In the genomic region with DNA sequence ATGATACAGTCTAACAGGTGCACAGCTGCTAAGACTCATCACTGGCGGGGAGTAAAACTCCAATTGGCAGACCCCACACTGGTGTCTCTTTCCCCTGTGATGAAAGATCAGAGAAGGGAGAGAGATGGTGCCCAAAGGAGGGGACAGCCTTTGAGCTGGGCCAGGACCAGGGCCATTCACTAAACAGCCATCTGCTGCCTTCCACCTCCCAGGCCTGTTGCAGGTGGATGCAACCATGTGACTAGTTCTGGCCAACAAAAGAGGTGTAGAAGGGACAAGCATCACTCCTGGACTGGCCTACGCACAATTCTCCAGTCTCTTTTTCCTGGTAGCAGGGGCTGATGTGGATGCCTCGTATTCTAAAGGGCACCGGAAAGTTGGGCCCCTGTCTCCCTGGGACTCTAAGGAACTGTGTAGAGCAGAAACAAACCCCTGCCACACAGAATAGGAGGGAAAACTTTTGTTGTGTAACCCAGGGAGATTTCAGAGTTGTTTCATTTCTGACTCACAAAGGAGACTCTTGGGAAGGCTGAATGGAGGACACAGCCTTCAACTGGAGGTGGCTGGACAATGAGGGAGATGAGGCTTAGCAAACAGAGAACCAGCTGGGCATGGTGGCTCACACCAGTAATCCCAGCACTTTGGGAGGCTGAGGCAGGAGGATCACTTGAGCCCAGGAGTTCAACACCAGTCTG, we compare ENCODE assay signal across 19 cellular contexts. TPM values are rescaled to one million over a fixed set of nuclear protein-coding genes. Genes with fewer than 3 reads are reported as not detected.
DNase-seq lines count a peak whose midpoint lies in the region; ATAC-seq and TF ChIP-seq lines count a peak whose summit lies in the region.
"Had no signal": no experiment of that assay in that cellular context is flagged by ENCODE, and none has a peak within 500 bp of the region (broad histone marks: within the 10 kb centered on the region; RNA-seq: fewer than 3 reads in every experiment).

No MANE protein-coding gene starts in this region.

- H3K27me3 ChIP-seq in ACC112 (ENCODE audit: insufficient read depth, low read length) (no peaks in the 10 kb centered on the region), neuronal stem cell (ENCODE audit: control insufficient read depth in 3 of 3, insufficient read depth in 3 of 3, low read depth in 1 of 3, low read length in 3 of 3) (no peaks in the 10 kb centered on the region), HAP-1 (ENCODE audit: low read depth) (no peaks in the 10 kb centered on the region)
- H3K27me3 ChIP-seq in CD8-positive, alpha-beta T cell (ENCODE audit: insufficient read depth, low read length) = no peaks in the 10 kb centered on the region
- H3K27me3 ChIP-seq in naive thymus-derived CD4-positive, alpha-beta T cell (ENCODE audit: control insufficient read depth in 2 of 2, insufficient read depth in 2 of 2, low read length in 2 of 2) = no peaks in the 10 kb centered on the region
- H3K27me3 ChIP-seq: uterus had no signal

- no peak for ATAC-seq in CD8-positive, alpha-beta T cell
- ATAC-seq in activated naive CD8-positive, alpha-beta T cell treated with anti-CD3 and anti-CD28 coated beads, Interleukin-2, amount 10 ng/mL, durations not matched to agents 7 days and 5 days (ENCODE audit: low read depth) = no peak
- ATAC-seq in HG02981 (IDR thresholded peaks at IDR 0.05; ENCODE audit: unreplicated experiment) (no peak), GM21723 (IDR thresholded peaks at IDR 0.05; ENCODE audit: unreplicated experiment) (no peak)
- no peak for ATAC-seq in naive thymus-derived CD4-positive, alpha-beta T cell
- ATAC-seq: GM12878, left cardiac atrium, right cardiac atrium had no signal

- H4K8ac ChIP-seq in neuronal stem cell (ENCODE audit: low read depth, low read length) = no peak overlapping the region

- H3K79me2 ChIP-seq in ACC112 (ENCODE audit: control insufficient read depth, insufficient read depth, low read length, unreplicated experiment) = no peaks in the 10 kb centered on the region

- peaks cover 11% of the 10 kb centered on the region for H3K4me1 Mint-ChIP-seq in CD8-positive, alpha-beta T cell (ENCODE audit: low read depth)
- peaks cover 19% of the 10 kb centered on the region for H3K4me1 Mint-ChIP-seq in activated naive CD8-positive, alpha-beta T cell treated with anti-CD3 and anti-CD28 coated beads, Interleukin-2, amount 10 ng/mL, durations not matched to agents 7 days and 5 days
- peaks cover under 1 to 34% (median 9%) of the 10 kb centered on the region in 7 donors for H3K4me1 Mint-ChIP-seq in naive thymus-derived CD4-positive, alpha-beta T cell

- peaks cover 2% of the 10 kb centered on the region for H3K79me1 ChIP-seq in neuronal stem cell (ENCODE audit: low read depth, low read length)

- H2BK15ac ChIP-seq in neuronal stem cell (ENCODE audit: low read length) = no peak overlapping the region

- no peak overlapping the region for H3K4me3 Mint-ChIP-seq in CD8-positive, alpha-beta T cell
- no peak overlapping the region for H3K4me3 Mint-ChIP-seq in activated naive CD8-positive, alpha-beta T cell treated with anti-CD3 and anti-CD28 coated beads, Interleukin-2, amount 10 ng/mL, durations not matched to agents 7 days and 5 days
- H3K4me3 Mint-ChIP-seq in naive thymus-derived CD4-positive, alpha-beta T cell = no peak overlapping the region

- CTCF ChIA-PET in CD8-positive, alpha-beta T cell (lab: Charles Lee) = interaction anchor here (0.8 to 16.1 kb wide), 8 partner anchors 36 to 111 kb away, joined by 3 to 514 read pairs (median 8); no protein-coding TSS in a partner anchor
- CTCF ChIA-PET in naive thymus-derived CD4-positive, alpha-beta T cell (lab: Charles Lee) = interaction anchor here (1.3 to 10.8 kb wide), 2 partner anchors 28 to 60 kb away, joined by 4 to 238 read pairs; no protein-coding TSS in a partner anchor

- H3K18ac ChIP-seq in neuronal stem cell (ENCODE audit: low read length) = peak overlapping the region; percentile 35

- no peak overlapping the region for H2BK120ac ChIP-seq in neuronal stem cell (ENCODE audit: low read depth, low read length)

- no peak overlapping the region for H3K4me3 ChIP-seq in ACC112 (ENCODE audit: low read depth, low read length)
- no peak overlapping the region for H3K4me3 ChIP-seq in CD8-positive, alpha-beta T cell (ENCODE audit: low read depth, low read length)
- no peak overlapping the region for H3K4me3 ChIP-seq in neuronal stem cell (ENCODE audit: low read length in 2 of 2)
- no peak overlapping the region for H3K4me3 ChIP-seq in naive thymus-derived CD4-positive, alpha-beta T cell (ENCODE audit: low read length)
- H3K4me3 ChIP-seq in HAP-1 = no peak overlapping the region
- H3K4me3 ChIP-seq: coronary artery, GM12878, uterus had no signal

- H2AFZ ChIP-seq in ACC112 (ENCODE audit: low read length, unreplicated experiment) = no peak overlapping the region
- H2AFZ ChIP-seq in neuronal stem cell (ENCODE audit: low read length) = no peak overlapping the region

- H3K4ac ChIP-seq in neuronal stem cell (ENCODE audit: low read length) = no peak overlapping the region

- no peak overlapping the region for H2BK5ac ChIP-seq in neuronal stem cell (ENCODE audit: low read length)

- intact Hi-C loops in CD8-positive, alpha-beta T cell (cut with DNase I, micrococcal nuclease) = loop anchor here in 1 of 2 experiments (5.0 kb wide), 1 partner anchor 183 kb away; no protein-coding TSS in a partner anchor
- intact Hi-C loops in naive thymus-derived CD4-positive, alpha-beta T cell (cut with micrococcal nuclease) = loop anchor here in 1 of 2 donors (5.0 kb wide), 1 partner anchor 43 kb away; no protein-coding TSS in a partner anchor

- peaks cover 20% of the 10 kb centered on the region for H3K4me1 ChIP-seq in ACC112 (ENCODE audit: control insufficient read depth, insufficient read depth, low read length, unreplicated experiment)
- H3K4me1 ChIP-seq in CD8-positive, alpha-beta T cell (ENCODE audit: insufficient read depth, low read length) = peaks cover 4% of the 10 kb centered on the region
- no peaks in the 10 kb centered on the region for H3K4me1 ChIP-seq in neuronal stem cell (ENCODE audit: control insufficient read depth in 2 of 2, insufficient read depth in 1 of 2, low read depth in 1 of 2, low read length in 2 of 2)
- H3K4me1 ChIP-seq in naive thymus-derived CD4-positive, alpha-beta T cell (ENCODE audit: control insufficient read depth in 2 of 2, insufficient read depth in 2 of 2, low read length in 2 of 2) = no peaks in the 10 kb centered on the region
- no peaks in the 10 kb centered on the region for H3K4me1 ChIP-seq in HAP-1
- H3K4me1 ChIP-seq: uterus had no signal

- peaks cover 89% of the 10 kb centered on the region for H3K36me3 Mint-ChIP-seq in CD8-positive, alpha-beta T cell
- H3K36me3 Mint-ChIP-seq in activated naive CD8-positive, alpha-beta T cell treated with anti-CD3 and anti-CD28 coated beads, Interleukin-2, amount 10 ng/mL, durations not matched to agents 7 days and 5 days = peaks cover 23% of the 10 kb centered on the region
- H3K36me3 Mint-ChIP-seq in naive thymus-derived CD4-positive, alpha-beta T cell = peaks cover 6 to 51% (median 25%) of the 10 kb centered on the region in 5 donors

- in situ Hi-C loops in HAP-1 (cut with MboI; ENCODE audit: low sequenced_read_pairs) = loop anchor here (10.0 kb wide), 1 partner anchor 111 kb away; no protein-coding TSS in a partner anchor

- no peak overlapping the region for H3K9ac ChIP-seq in neuronal stem cell (ENCODE audit: low read depth, low read length, poor library complexity)

- H4K91ac ChIP-seq in neuronal stem cell (ENCODE audit: low read depth, low read length, poor library complexity) = no peak overlapping the region

- H3K9me3 Mint-ChIP-seq in CD8-positive, alpha-beta T cell = no peaks in the 10 kb centered on the region
- H3K9me3 Mint-ChIP-seq in activated naive CD8-positive, alpha-beta T cell treated with anti-CD3 and anti-CD28 coated beads, Interleukin-2, amount 10 ng/mL, durations not matched to agents 7 days and 5 days = no peaks in the 10 kb centered on the region
- no peaks in the 10 kb centered on the region for H3K9me3 Mint-ChIP-seq in naive thymus-derived CD4-positive, alpha-beta T cell

- peak overlapping the region; percentile 14; the same call in 1 of the 2 replicates for H3K27ac ChIP-seq in ACC112 (ENCODE audit: low read depth, low read length)
- H3K27ac ChIP-seq in CD8-positive, alpha-beta T cell (ENCODE audit: low read depth, low read length) = no peak overlapping the region
- no peak overlapping the region for H3K27ac ChIP-seq in neuronal stem cell (replicated peaks; ENCODE audit: low read length)
- no peak overlapping the region for H3K27ac ChIP-seq in naive thymus-derived CD4-positive, alpha-beta T cell (ENCODE audit: low read depth, low read length)
- H3K27ac ChIP-seq: coronary artery, uterus had no signal

- H3K23ac ChIP-seq in neuronal stem cell (ENCODE audit: low read depth, low read length, poor library complexity) = no peak overlapping the region

- no peak overlapping the region for H2AK5ac ChIP-seq in neuronal stem cell (ENCODE audit: low read depth, low read length)

- no peaks in the 10 kb centered on the region for H3K9me3 ChIP-seq in CD8-positive, alpha-beta T cell (ENCODE audit: low read length)
- H3K9me3 ChIP-seq in neuronal stem cell (replicated peaks in 1 of 2; ENCODE audit: control insufficient read depth in 2 of 2, insufficient read depth in 1 of 2, low read depth in 1 of 2, low read length in 2 of 2) (peaks cover 0 to 2% of the 10 kb centered on the region in 2 donors), HAP-1 (no peaks in the 10 kb centered on the region)
- no peaks in the 10 kb centered on the region for H3K9me3 ChIP-seq in naive thymus-derived CD4-positive, alpha-beta T cell (ENCODE audit: control insufficient read depth in 2 of 3, low read length in 3 of 3)
- H3K9me3 ChIP-seq: uterus had no signal

- H3K27ac Mint-ChIP-seq in CD8-positive, alpha-beta T cell = peak overlapping the region; percentile 45
- H3K27ac Mint-ChIP-seq in activated naive CD8-positive, alpha-beta T cell treated with anti-CD3 and anti-CD28 coated beads, Interleukin-2, amount 10 ng/mL, durations not matched to agents 7 days and 5 days = peak overlapping the region; percentile 33
- H3K27ac Mint-ChIP-seq in naive thymus-derived CD4-positive, alpha-beta T cell = peak overlapping the region in 2 of 9 donors; percentile 34 to 46

- no CpG with 5 or more reads among the region's 4 CpGs for WGBS in neuronal stem cell (ENCODE audit: extremely low coverage in 2 of 2, insufficient read length in 2 of 2, insufficient replicate concordance in 1 of 2), 2 donors

- TF ChIP-seq CTCF in CD8-positive, alpha-beta T cell (IDR thresholded peaks at IDR 0.05) = no peak

- H3K36me3 ChIP-seq in ACC112 (ENCODE audit: insufficient read depth, low read length) = peaks cover 6% of the 10 kb centered on the region; the same call in 1 of the 2 replicates
- peaks cover 59% of the 10 kb centered on the region for H3K36me3 ChIP-seq in CD8-positive, alpha-beta T cell (ENCODE audit: insufficient read depth, low read length)
- H3K36me3 ChIP-seq in neuronal stem cell (replicated peaks in 1 of 2; ENCODE audit: control insufficient read depth in 2 of 2, insufficient read depth in 2 of 2, low read length in 2 of 2) = peaks cover 5 to 15% of the 10 kb centered on the region in 2 donors
- H3K36me3 ChIP-seq in naive thymus-derived CD4-positive, alpha-beta T cell (ENCODE audit: control insufficient read depth in 2 of 3, insufficient read depth in 3 of 3, low read length in 3 of 3) = peaks cover 25 to 92% (median 38%) of the 10 kb centered on the region in 3 experiments
- H3K36me3 ChIP-seq in HAP-1 (replicated peaks) = peaks cover 1% of the 10 kb centered on the region; the same call in 1 of the 2 replicates
- H3K36me3 ChIP-seq: uterus had no signal

- POLR2A ChIA-PET in CD8-positive, alpha-beta T cell (lab: Charles Lee) = no interaction called here
- POLR2A ChIA-PET in activated naive CD8-positive, alpha-beta T cell treated with anti-CD3 and anti-CD28 coated beads, Interleukin-2, amount 10 ng/mL, durations not matched to agents 7 days and 5 days (lab: Charles Lee) = interaction anchor here (1.0 kb wide), 1 partner anchor 61 kb away, joined by 4 read pairs; no protein-coding TSS in a partner anchor
- POLR2A ChIA-PET in naive thymus-derived CD4-positive, alpha-beta T cell (lab: Charles Lee) = interaction anchor here (1.5 kb wide), 1 partner anchor 27 kb away, joined by 5 read pairs; the partner anchor contains the start of gene TNIP1

- H3K4me2 ChIP-seq in neuronal stem cell (ENCODE audit: insufficient read depth, low read length, poor library complexity, severe bottlenecking) = no peak overlapping the region

- no peak overlapping the region for H3K14ac ChIP-seq in neuronal stem cell (ENCODE audit: low read length)

- no peak overlapping the region for H2BK12ac ChIP-seq in neuronal stem cell (ENCODE audit: low read length)

- H3K27me3 Mint-ChIP-seq in CD8-positive, alpha-beta T cell (ENCODE audit: low read depth) = no peaks in the 10 kb centered on the region
- H3K27me3 Mint-ChIP-seq in activated naive CD8-positive, alpha-beta T cell treated with anti-CD3 and anti-CD28 coated beads, Interleukin-2, amount 10 ng/mL, durations not matched to agents 7 days and 5 days = no peaks in the 10 kb centered on the region
- H3K27me3 Mint-ChIP-seq in naive thymus-derived CD4-positive, alpha-beta T cell = no peaks in the 10 kb centered on the region

- no peak for DNase-seq in CD8-positive, alpha-beta T cell
- no peak for DNase-seq in activated naive CD8-positive, alpha-beta T cell treated with anti-CD3 and anti-CD28 coated beads, Interleukin-2, amount 10 ng/mL, durations not matched to agents 7 days and 5 days
- DNase-seq in neuronal stem cell (ENCODE audit: low spot score) = no peak
- no peak for DNase-seq in naive thymus-derived CD4-positive, alpha-beta T cell
- no peak for DNase-seq in HAP-1 (ENCODE audit: low spot score in 2 of 2)
- DNase-seq: activated effector memory CD4-positive, alpha-beta T cell treated with Interleukin-2 at 50 U/mL for 16 hours; KBM-7; left cardiac atrium; MV-4-11; NCI-H1930; NK-92 treated with Interleukin-12 subunit alpha and Interleukin-12 subunit beta, amount 100 ng/mL, for 24 hours; right cardiac atrium; stimulated activated naive CD4-positive, alpha-beta T cell treated with Interleukin-2 at 50 U/mL for 16 hours; uterus had no signal

RNA-seq across cellular contexts. Expression of gene TNIP1, which starts 26.9 kb away (rescaled TPM):
- total RNA-seq in CD8-positive, alpha-beta T cell = 100 to 1,000 TPM; 133 to 134 TPM
- 100 to 1,000 TPM; 172 to 176 TPM for total RNA-seq in activated naive CD8-positive, alpha-beta T cell treated with anti-CD3 and anti-CD28 coated beads, Interleukin-2, amount 10 ng/mL, durations not matched to agents 7 days and 5 days
- 23.9 TPM for polyA plus RNA-seq in neuronal stem cell (2013, experiment 1 of 2)
- polyA plus RNA-seq in neuronal stem cell (2013, experiment 2 of 2) = 23.0 TPM
- 100 to 1,000 TPM; 124 to 234 (median 131) TPM for total RNA-seq in naive thymus-derived CD4-positive, alpha-beta T cell
- 10 to 100 TPM; 28.9 to 45.2 TPM for polyA plus RNA-seq in naive thymus-derived CD4-positive, alpha-beta T cell

RNA-seq across cellular contexts. Expression of gene GPX3, which starts 33.6 kb away (rescaled TPM):
- total RNA-seq in CD8-positive, alpha-beta T cell = not detected
- total RNA-seq in activated naive CD8-positive, alpha-beta T cell treated with anti-CD3 and anti-CD28 coated beads, Interleukin-2, amount 10 ng/mL, durations not matched to agents 7 days and 5 days = not detected
- 17.7 TPM for polyA plus RNA-seq in neuronal stem cell (2013, experiment 1 of 2)
- polyA plus RNA-seq in neuronal stem cell (2013, experiment 2 of 2) = 16.6 TPM
- 1 to 10 TPM in 1 of 5 experiments, under 1 TPM in 1, not detected in 3; 0.98 to 1.1 TPM for total RNA-seq in naive thymus-derived CD4-positive, alpha-beta T cell
- 1 to 10 TPM in 1 of 2 donors, not detected in 1; 1.2 TPM for polyA plus RNA-seq in naive thymus-derived CD4-positive, alpha-beta T cell
